In the genomic region with DNA sequence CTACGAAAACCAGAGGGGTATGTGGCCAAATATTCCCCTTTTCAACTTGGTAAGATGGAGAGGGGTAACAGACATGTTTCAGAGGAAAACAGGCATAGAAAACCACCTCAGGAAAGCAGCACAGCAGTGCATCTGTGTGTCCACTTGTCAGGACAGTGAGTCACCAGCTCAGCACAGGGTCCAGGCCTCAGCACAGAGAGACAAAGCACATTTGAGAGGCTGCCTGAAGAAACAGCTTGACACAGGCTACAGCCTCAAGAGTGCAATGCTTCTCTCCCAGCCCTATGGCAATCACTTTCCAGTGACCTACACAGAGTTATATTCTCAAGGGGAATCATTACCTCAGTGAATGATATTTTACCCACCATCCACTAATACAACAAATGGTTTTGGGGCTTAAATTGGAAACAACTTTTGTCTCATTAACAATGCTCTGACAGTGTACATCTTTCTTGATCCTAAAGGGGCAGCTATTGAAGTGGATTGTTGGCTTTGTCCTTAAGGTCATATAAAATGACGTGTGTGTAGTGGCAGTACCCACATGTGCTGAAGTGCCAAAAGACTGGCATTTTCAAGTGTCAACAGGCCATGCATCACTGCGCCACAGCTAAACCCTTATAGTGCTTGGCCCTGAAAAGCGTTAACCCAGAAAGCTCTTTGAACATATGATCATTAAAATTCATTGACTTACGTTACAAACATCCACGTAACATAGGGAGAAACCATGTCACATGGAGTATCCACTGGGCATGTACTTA, we compare ENCODE assay signal across 12 cellular contexts. TPM values are rescaled to one million over a fixed set of nuclear protein-coding genes. Genes with fewer than 3 reads are reported as not detected.
DNase-seq lines count a peak whose midpoint lies in the region; ATAC-seq and TF ChIP-seq lines count a peak whose summit lies in the region.
"Had no signal": no experiment of that assay in that cellular context is flagged by ENCODE, and none has a peak within 500 bp of the region (broad histone marks: within the 10 kb centered on the region; RNA-seq: fewer than 3 reads in every experiment).

No MANE protein-coding gene starts in this region.

- POLR2A ChIA-PET in naive thymus-derived CD8-positive, alpha-beta T cell (lab: Charles Lee) = no interaction called here
- POLR2A ChIA-PET in Caco-2 (lab: Charles Lee) = no interaction called here

- no peak overlapping the region for H3K4me3 Mint-ChIP-seq in activated naive CD8-positive, alpha-beta T cell
- H3K4me3 Mint-ChIP-seq in naive thymus-derived CD8-positive, alpha-beta T cell = peak overlapping the region in 1 of 10 donors; percentile 10
- H3K4me3 Mint-ChIP-seq in Caco-2 (ENCODE audit: unreplicated experiment) = no peak overlapping the region

- H3K27ac Mint-ChIP-seq in activated naive CD8-positive, alpha-beta T cell = peak overlapping the region; percentile 51
- H3K27ac Mint-ChIP-seq in naive thymus-derived CD8-positive, alpha-beta T cell = peak overlapping the region in 7 of 10 donors; percentile 7 to 53 (median 39)
- no peak overlapping the region for H3K27ac Mint-ChIP-seq in Caco-2 (ENCODE audit: unreplicated experiment)

- CTCF ChIA-PET in Caco-2 (lab: Charles Lee) = no interaction called here

- DNase-seq in ELR (ENCODE audit: low read depth) (peak; percentile 17), glomerular visceral epithelial cell (ENCODE audit: extremely low spot score) (peak; percentile 11), cortex of kidney (lab: John Stamatoyannopoulos, UW) (no peak), Caco-2 (no peak), COLO668 (lab: John Stamatoyannopoulos, UW; ENCODE audit: unreplicated experiment) (no peak)
- no peak for DNase-seq in naive thymus-derived CD8-positive, alpha-beta T cell
- DNase-seq: effector CD4-positive, alpha-beta T cell; PC-9; sigmoid colon had no signal

- TF ChIP-seq CTCF in Caco-2 (IDR thresholded peaks at IDR 0.05; ENCODE audit: insufficient read depth in 1 of 2, low read depth in 1 of 2, low read length in 1 of 2, severe bottlenecking in 1 of 2, unreplicated experiment in 1 of 2) = no peak

- H3K27me3 ChIP-seq in Caco-2 (replicated peaks; ENCODE audit: control insufficient read depth, insufficient read depth, low read length) = no peaks in the 10 kb centered on the region
- H3K27me3 ChIP-seq: sigmoid colon had no signal

- H3K4me1 ChIP-seq in Caco-2 = no peaks in the 10 kb centered on the region

- no peak overlapping the region for H3K4me3 ChIP-seq in Caco-2 (ENCODE audit: low read depth, low read length)
- H3K4me3 ChIP-seq: PC-9, sigmoid colon, thoracic aorta had no signal

- peaks cover 8% of the 10 kb centered on the region for H3K9me3 Mint-ChIP-seq in activated naive CD8-positive, alpha-beta T cell (ENCODE audit: low read depth)
- peaks cover 0 to 23% (median 13%) of the 10 kb centered on the region in 9 donors for H3K9me3 Mint-ChIP-seq in naive thymus-derived CD8-positive, alpha-beta T cell
- H3K9me3 Mint-ChIP-seq in Caco-2 (ENCODE audit: unreplicated experiment) = peaks cover 5% of the 10 kb centered on the region

- H3K36me3 Mint-ChIP-seq in activated naive CD8-positive, alpha-beta T cell = peaks cover 50% of the 10 kb centered on the region
- H3K36me3 Mint-ChIP-seq in naive thymus-derived CD8-positive, alpha-beta T cell = peaks cover 30 to 96% (median 72%) of the 10 kb centered on the region in 3 donors
- peaks cover 61% of the 10 kb centered on the region for H3K36me3 Mint-ChIP-seq in Caco-2 (ENCODE audit: insufficient read depth, unreplicated experiment)

- no peaks in the 10 kb centered on the region; the same call in 1 of the 2 replicates for H3K36me3 ChIP-seq in Caco-2 (ENCODE audit: control insufficient read depth, insufficient read depth, low read length)

- no TSS peak for BruUV-seq in Caco-2 (replicated peaks; lab: Mats Ljungman, UMichigan)

- ATAC-seq in naive thymus-derived CD8-positive, alpha-beta T cell = no peak
- ATAC-seq in GM21576 (IDR thresholded peaks at IDR 0.05; ENCODE audit: unreplicated experiment) = no peak

- intact Hi-C loops in Caco-2 (cut with micrococcal nuclease; ENCODE audit: unreplicated experiment) = no loop called here

- no peaks in the 10 kb centered on the region for H3K27me3 Mint-ChIP-seq in activated naive CD8-positive, alpha-beta T cell
- no peaks in the 10 kb centered on the region for H3K27me3 Mint-ChIP-seq in naive thymus-derived CD8-positive, alpha-beta T cell
- no peaks in the 10 kb centered on the region for H3K27me3 Mint-ChIP-seq in Caco-2 (ENCODE audit: insufficient read depth, unreplicated experiment)

- H3K9me3 ChIP-seq in Caco-2 = no peaks in the 10 kb centered on the region
- H3K9me3 ChIP-seq: sigmoid colon had no signal

- peaks cover 38% of the 10 kb centered on the region for H3K4me1 Mint-ChIP-seq in activated naive CD8-positive, alpha-beta T cell (ENCODE audit: low read depth)
- H3K4me1 Mint-ChIP-seq in naive thymus-derived CD8-positive, alpha-beta T cell = peaks cover 16 to 26% (median 23%) of the 10 kb centered on the region in 4 donors
- no peaks in the 10 kb centered on the region for H3K4me1 Mint-ChIP-seq in Caco-2 (ENCODE audit: low read depth, unreplicated experiment)

RNA-seq across cellular contexts. Expression of a gene that starts 46.4 kb away (rescaled TPM):
- 10 to 100 TPM; 16.1 to 16.8 TPM for total RNA-seq in naive thymus-derived CD8-positive, alpha-beta T cell
- polyA plus RNA-seq in naive thymus-derived CD8-positive, alpha-beta T cell = 10 to 100 TPM in 2 of 3 donors, 1 to 10 TPM in 1; 7.0 to 11.8 (median 10.8) TPM
- total RNA-seq in Caco-2 (2022) = 31.1 and 34.7 TPM in 2 replicates

Comparison
In these comparisons a context has a peak if more than half of its experiments do, and no peak if none do; other contexts are left out.
1. DNase-seq: peak in ELR (single experiment) and glomerular visceral epithelial cell (single experiment); none in naive thymus-derived CD8-positive, alpha-beta T cell (0 of 10), cortex of kidney (single experiment), Caco-2 (0 of 2) and COLO668 (single experiment).